1 cellular context compared by ENCODE assay signal in genomic region chr11:110093407-110094297, GRCh38.
TF ChIP-seq lines count a peak whose summit lies in the region.

No MANE protein-coding gene starts in this region.

TF ChIP-seq in HepG2, 621 proteins besides CTCF, POLR2A, EP300 and RAD21 (continued from another document and continues in another):
- TF ChIP-seq ZBTB4 (CRISPR knock-in tag; IDR thresholded peaks at IDR 0.05; ENCODE audit: borderline replicate concordance), result no peak
- no peak for TF ChIP-seq GLI4 (CRISPR knock-in tag; IDR thresholded peaks at IDR 0.05; ENCODE audit: borderline replicate concordance)
- TF ChIP-seq AGO1 (IDR thresholded peaks at IDR 0.05; ENCODE audit: low read depth, low read length, poor library complexity, severe bottlenecking), result peak; percentile 33
- TF ChIP-seq JDP2 (CRISPR knock-in tag; IDR thresholded peaks at IDR 0.05; ENCODE audit: borderline replicate concordance), result no peak
- TF ChIP-seq, protein P1, sequence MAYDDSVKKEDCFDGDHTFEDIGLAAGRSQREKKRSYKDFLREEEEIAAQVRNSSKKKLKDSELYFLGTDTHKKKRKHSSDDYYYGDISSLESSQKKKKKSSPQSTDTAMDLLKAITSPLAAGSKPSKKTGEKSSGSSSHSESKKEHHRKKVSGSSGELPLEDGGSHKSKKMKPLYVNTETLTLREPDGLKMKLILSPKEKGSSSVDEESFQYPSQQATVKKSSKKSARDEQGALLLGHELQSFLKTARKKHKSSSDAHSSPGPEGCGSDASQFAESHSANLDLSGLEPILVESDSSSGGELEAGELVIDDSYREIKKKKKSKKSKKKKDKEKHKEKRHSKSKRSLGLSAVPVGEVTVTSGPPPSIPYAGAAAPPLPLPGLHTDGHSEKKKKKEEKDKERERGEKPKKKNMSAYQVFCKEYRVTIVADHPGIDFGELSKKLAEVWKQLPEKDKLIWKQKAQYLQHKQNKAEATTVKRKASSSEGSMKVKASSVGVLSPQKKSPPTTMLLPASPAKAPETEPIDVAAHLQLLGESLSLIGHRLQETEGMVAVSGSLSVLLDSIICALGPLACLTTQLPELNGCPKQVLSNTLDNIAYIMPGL (CRISPR knock-in tag; IDR thresholded peaks at IDR 0.05; ENCODE audit: borderline replicate concordance in 1 of 2, low read depth in 1 of 2), result peak; percentile 41 to 85
- no peak for TF ChIP-seq NRL (CRISPR knock-in tag; IDR thresholded peaks at IDR 0.05; ENCODE audit: borderline replicate concordance)
- TF ChIP-seq TBL1XR1 (IDR thresholded peaks at IDR 0.05; ENCODE audit: borderline replicate concordance, low read length, partially characterized antibody), result no peak
- no peak for TF ChIP-seq ZNF615 (CRISPR knock-in tag; IDR thresholded peaks at IDR 0.05; ENCODE audit: borderline replicate concordance)
- TF ChIP-seq, protein P2, sequence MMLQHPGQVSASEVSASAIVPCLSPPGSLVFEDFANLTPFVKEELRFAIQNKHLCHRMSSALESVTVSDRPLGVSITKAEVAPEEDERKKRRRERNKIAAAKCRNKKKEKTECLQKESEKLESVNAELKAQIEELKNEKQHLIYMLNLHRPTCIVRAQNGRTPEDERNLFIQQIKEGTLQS (CRISPR knock-in tag; IDR thresholded peaks at IDR 0.05), result 0 out of 2 replicates have a peak, but pooled peaks have one; percentile 14
- no peak for TF ChIP-seq ELF3 (CRISPR knock-in tag; IDR thresholded peaks at IDR 0.05)
- TF ChIP-seq ZNF780A (CRISPR knock-in tag; IDR thresholded peaks at IDR 0.05), result no peak
- no peak for TF ChIP-seq ZNF792 (CRISPR knock-in tag; IDR thresholded peaks at IDR 0.05)
- TF ChIP-seq ZNF703 (CRISPR knock-in tag; IDR thresholded peaks at IDR 0.05; ENCODE audit: borderline replicate concordance), result no peak
- no peak for TF ChIP-seq ZNF747 (CRISPR knock-in tag; IDR thresholded peaks at IDR 0.05; ENCODE audit: borderline replicate concordance)
- no peak for TF ChIP-seq NFE2 (CRISPR knock-in tag; IDR thresholded peaks at IDR 0.05)
- no peak for TF ChIP-seq ZFP36L1 (CRISPR knock-in tag; IDR thresholded peaks at IDR 0.05)
- no peak for TF ChIP-seq PTBP1 (IDR thresholded peaks at IDR 0.05; ENCODE audit: low read depth, low read length, poor library complexity, severe bottlenecking)
- no peak for TF ChIP-seq PHF5A (CRISPR knock-in tag; IDR thresholded peaks at IDR 0.05; ENCODE audit: low read depth, unreplicated experiment)
- TF ChIP-seq ETV5 (CRISPR knock-in tag; IDR thresholded peaks at IDR 0.05; ENCODE audit: borderline replicate concordance), result no peak
- TF ChIP-seq ZNF567 (CRISPR knock-in tag; IDR thresholded peaks at IDR 0.05; ENCODE audit: borderline replicate concordance), result no peak
- peak; percentile 49; the same call in 1 of the 2 replicates for TF ChIP-seq ZNF547 (CRISPR knock-in tag; IDR thresholded peaks at IDR 0.05)
- no peak for TF ChIP-seq ZFP41 (CRISPR knock-in tag; IDR thresholded peaks at IDR 0.05; ENCODE audit: borderline replicate concordance)
- no peak for TF ChIP-seq ONECUT2 (CRISPR knock-in tag; IDR thresholded peaks at IDR 0.05)
- TF ChIP-seq ZNF121 (CRISPR knock-in tag; IDR thresholded peaks at IDR 0.05), result 0 out of 2 replicates have a peak, but pooled peaks have one; percentile 22
- TF ChIP-seq, protein P3, sequence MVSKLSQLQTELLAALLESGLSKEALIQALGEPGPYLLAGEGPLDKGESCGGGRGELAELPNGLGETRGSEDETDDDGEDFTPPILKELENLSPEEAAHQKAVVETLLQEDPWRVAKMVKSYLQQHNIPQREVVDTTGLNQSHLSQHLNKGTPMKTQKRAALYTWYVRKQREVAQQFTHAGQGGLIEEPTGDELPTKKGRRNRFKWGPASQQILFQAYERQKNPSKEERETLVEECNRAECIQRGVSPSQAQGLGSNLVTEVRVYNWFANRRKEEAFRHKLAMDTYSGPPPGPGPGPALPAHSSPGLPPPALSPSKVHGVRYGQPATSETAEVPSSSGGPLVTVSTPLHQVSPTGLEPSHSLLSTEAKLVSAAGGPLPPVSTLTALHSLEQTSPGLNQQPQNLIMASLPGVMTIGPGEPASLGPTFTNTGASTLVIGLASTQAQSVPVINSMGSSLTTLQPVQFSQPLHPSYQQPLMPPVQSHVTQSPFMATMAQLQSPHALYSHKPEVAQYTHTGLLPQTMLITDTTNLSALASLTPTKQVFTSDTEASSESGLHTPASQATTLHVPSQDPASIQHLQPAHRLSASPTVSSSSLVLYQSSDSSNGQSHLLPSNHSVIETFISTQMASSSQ (IDR thresholded peaks at IDR 0.05; ENCODE audit: low read depth), result no peak
- TF ChIP-seq, protein P3 (CRISPR knock-in tag; IDR thresholded peaks at IDR 0.05; ENCODE audit: borderline replicate concordance), result no peak
- no peak for TF ChIP-seq ZNF616 (CRISPR knock-in tag; IDR thresholded peaks at IDR 0.05; ENCODE audit: low read depth)
- TF ChIP-seq ZNF557 (CRISPR knock-in tag; IDR thresholded peaks at IDR 0.05), result no peak
- TF ChIP-seq IRF2 (CRISPR knock-in tag; IDR thresholded peaks at IDR 0.05), result 0 out of 2 replicates have a peak, but pooled peaks have one; percentile 14
- TF ChIP-seq HDAC2 (CRISPR knock-in tag; IDR thresholded peaks at IDR 0.05), result 0 out of 2 replicates have a peak, but pooled peaks have one; percentile 35
- TF ChIP-seq ZEB1 (IDR thresholded peaks at IDR 0.05; ENCODE audit: insufficient replicate concordance, low read depth), result no peak
- no peak for TF ChIP-seq ZNF326 (CRISPR knock-in tag; IDR thresholded peaks at IDR 0.05; ENCODE audit: borderline replicate concordance)
- TF ChIP-seq ZNF614 (CRISPR knock-in tag; IDR thresholded peaks at IDR 0.05; ENCODE audit: borderline replicate concordance), result no peak
- no peak for TF ChIP-seq ZNF441 (CRISPR knock-in tag; IDR thresholded peaks at IDR 0.05; ENCODE audit: borderline replicate concordance)
- no peak for TF ChIP-seq ZNF83 (CRISPR knock-in tag; IDR thresholded peaks at IDR 0.05; ENCODE audit: borderline replicate concordance)
- TF ChIP-seq MAFF (IDR thresholded peaks at IDR 0.05; ENCODE audit: low read depth, low read length), result no peak
- TF ChIP-seq ZNF841 (CRISPR knock-in tag; IDR thresholded peaks at IDR 0.05; ENCODE audit: borderline replicate concordance), result no peak
- TF ChIP-seq YEATS4 (CRISPR knock-in tag; IDR thresholded peaks at IDR 0.05; ENCODE audit: borderline replicate concordance), result peak; percentile 89; the same call in 1 of the 2 replicates
- no peak for TF ChIP-seq SATB2 (CRISPR knock-in tag; IDR thresholded peaks at IDR 0.05)
- TF ChIP-seq EED (CRISPR knock-in tag; IDR thresholded peaks at IDR 0.05), result no peak; the same call in 1 of the 2 replicates
- no peak for TF ChIP-seq SRF (IDR thresholded peaks at IDR 0.05; ENCODE audit: low read depth, low read length)
- TF ChIP-seq ZNF138 (CRISPR knock-in tag; IDR thresholded peaks at IDR 0.05; ENCODE audit: low read depth), result no peak
- TF ChIP-seq NR1H2 (CRISPR knock-in tag; IDR thresholded peaks at IDR 0.05; ENCODE audit: borderline replicate concordance, low read depth), result no peak; the same call in 1 of the 2 replicates
- 0 out of 2 replicates have a peak, but pooled peaks have one; percentile 13 for TF ChIP-seq NKX3-1 (CRISPR knock-in tag; IDR thresholded peaks at IDR 0.05)
- 0 out of 2 replicates have a peak, but pooled peaks have one; percentile 22 for TF ChIP-seq RFXAP (CRISPR knock-in tag; IDR thresholded peaks at IDR 0.05; ENCODE audit: borderline replicate concordance)
- no peak for TF ChIP-seq GATAD2A (CRISPR knock-in tag; IDR thresholded peaks at IDR 0.05)
- TF ChIP-seq MATR3 (CRISPR knock-in tag; IDR thresholded peaks at IDR 0.05), result no peak
- TF ChIP-seq PHF20 (CRISPR knock-in tag; IDR thresholded peaks at IDR 0.05), result no peak; the same call in 1 of the 2 replicates
- no peak for TF ChIP-seq ERF (CRISPR knock-in tag; IDR thresholded peaks at IDR 0.05)
- TF ChIP-seq ZNF691 (CRISPR knock-in tag; IDR thresholded peaks at IDR 0.05; ENCODE audit: borderline replicate concordance, low read depth), result no peak
- no peak for TF ChIP-seq SUZ12 (IDR thresholded peaks at IDR 0.05; ENCODE audit: low read depth, low read length)
- TF ChIP-seq ZNF431 (CRISPR knock-in tag; IDR thresholded peaks at IDR 0.05; ENCODE audit: borderline replicate concordance, low read depth), result 0 out of 2 replicates have a peak, but pooled peaks have one; percentile 66
- no peak for TF ChIP-seq ZNF143 (CRISPR knock-in tag; IDR thresholded peaks at IDR 0.05)
- TF ChIP-seq HOXA3 (CRISPR knock-in tag; IDR thresholded peaks at IDR 0.05), result peak; percentile 62
- no peak for TF ChIP-seq NR2F2 (IDR thresholded peaks at IDR 0.05; ENCODE audit: borderline replicate concordance, low read depth)
- TF ChIP-seq KLF9 (CRISPR knock-in tag; IDR thresholded peaks at IDR 0.05; ENCODE audit: low read depth), result no peak
- TF ChIP-seq ZSCAN12 (CRISPR knock-in tag; IDR thresholded peaks at IDR 0.05), result no peak
- TF ChIP-seq, protein P4, sequence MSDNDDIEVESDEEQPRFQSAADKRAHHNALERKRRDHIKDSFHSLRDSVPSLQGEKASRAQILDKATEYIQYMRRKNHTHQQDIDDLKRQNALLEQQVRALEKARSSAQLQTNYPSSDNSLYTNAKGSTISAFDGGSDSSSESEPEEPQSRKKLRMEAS (IDR thresholded peaks at IDR 0.05), result no peak; the same call in 1 of the 2 replicates
- no peak for TF ChIP-seq ZNF781 (CRISPR knock-in tag; IDR thresholded peaks at IDR 0.05; ENCODE audit: borderline replicate concordance, not compliant biosample characterization)
- TF ChIP-seq HOXA5 (CRISPR knock-in tag; IDR thresholded peaks at IDR 0.05), result no peak
- TF ChIP-seq MAZ (IDR thresholded peaks at IDR 0.05; ENCODE audit: borderline replicate concordance, low read depth, low read length), result no peak
- TF ChIP-seq MAZ (CRISPR knock-in tag; IDR thresholded peaks at IDR 0.05; ENCODE audit: low read depth), result no peak; the same call in 1 of the 2 replicates
- TF ChIP-seq PAX8 (CRISPR knock-in tag; IDR thresholded peaks at IDR 0.05; ENCODE audit: borderline replicate concordance), result no peak
- TF ChIP-seq ZFP90 (CRISPR knock-in tag; IDR thresholded peaks at IDR 0.05; ENCODE audit: borderline replicate concordance), result no peak
- no peak for TF ChIP-seq GLMP (CRISPR knock-in tag; IDR thresholded peaks at IDR 0.05; ENCODE audit: borderline replicate concordance)
- TF ChIP-seq ZNF790 (CRISPR knock-in tag; IDR thresholded peaks at IDR 0.05; ENCODE audit: borderline replicate concordance), result no peak
